21 cellular contexts compared by ENCODE assay signal in the genomic region with DNA sequence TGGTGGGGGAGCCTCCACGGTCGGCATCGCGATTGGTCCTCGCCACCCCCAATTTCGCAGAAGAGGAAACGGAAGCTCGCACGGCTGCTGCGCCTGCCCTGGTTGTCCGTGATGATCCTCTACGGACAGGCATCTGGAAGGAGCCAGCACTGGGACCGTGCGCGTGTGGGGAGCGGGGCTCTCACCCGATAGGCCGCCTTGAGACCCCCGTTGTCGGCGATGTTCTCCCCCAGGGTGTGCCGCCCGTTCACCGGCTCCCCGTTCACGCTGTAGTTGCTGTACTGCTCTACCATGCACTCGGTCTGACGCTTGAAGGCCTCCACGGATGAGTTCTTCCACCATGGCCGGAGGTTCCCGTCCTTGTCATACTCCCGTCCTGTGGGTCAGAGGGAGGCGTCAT.
"Had no signal": no experiment of that assay in that cellular context is flagged by ENCODE, and none has a peak within 500 bp of the region (broad histone marks: within the 10 kb centered on the region; RNA-seq: fewer than 3 reads in every experiment).

No MANE protein-coding gene starts in this region.

- H3K27ac Mint-ChIP-seq: activated CD4-positive, alpha-beta T cell treated with anti-CD3 and anti-CD28 coated beads, Interleukin-2, amount 10 ng/mL, durations not matched to agents 24 days and 14 days; immature natural killer cell; T-helper 1 cell treated with Interleukin-12 subunit alpha and Interleukin-12 subunit beta and Interleukin-4 antibody, amounts not matched to agents 30 μg/mL and 1 μg/mL, for 36 hours had no signal

- H3K9ac ChIP-seq: parathyroid adenoma had no signal

- H3K4me1 Mint-ChIP-seq: activated CD4-positive, alpha-beta T cell treated with anti-CD3 and anti-CD28 coated beads, Interleukin-2, amount 10 ng/mL, durations not matched to agents 24 days and 14 days; immature natural killer cell had no signal

- H3K4me3 Mint-ChIP-seq: activated CD4-positive, alpha-beta memory T cell treated with anti-CD3 and anti-CD28 coated beads for 36 hours; activated CD4-positive, alpha-beta T cell treated with anti-CD3 and anti-CD28 coated beads, Interleukin-2, amount 10 ng/mL, durations not matched to agents 24 days and 14 days; immature natural killer cell; naive thymus-derived CD4-positive, alpha-beta T cell; T-helper 1 cell treated with Interleukin-12 subunit alpha and Interleukin-12 subunit beta and Interleukin-4 antibody, amounts not matched to agents 30 μg/mL and 1 μg/mL, for 36 hours had no signal

- H3K27me3 Mint-ChIP-seq: activated CD4-positive, alpha-beta memory T cell treated with anti-CD3 and anti-CD28 coated beads for 36 hours; activated CD4-positive, alpha-beta T cell treated with anti-CD3 and anti-CD28 coated beads, Interleukin-2, amount 10 ng/mL, durations not matched to agents 24 days and 14 days; naive thymus-derived CD4-positive, alpha-beta T cell had no signal

- H3K27ac ChIP-seq: breast epithelium, gastroesophageal sphincter, parathyroid adenoma, psoas muscle, tibial nerve had no signal

- H3K79me2 ChIP-seq: parathyroid adenoma had no signal

- H2AFZ ChIP-seq: parathyroid adenoma had no signal

- DNase-seq: activated CD4-positive, alpha-beta memory T cell treated with anti-CD3 and anti-CD28 coated beads for 36 hours; activated CD4-positive, alpha-beta T cell treated with anti-CD3 and anti-CD28 coated beads, Interleukin-2, amount 10 ng/mL, durations not matched to agents 24 days and 14 days; activated CD4-positive, CD25-positive, alpha-beta regulatory T cell treated with anti-CD3 and anti-CD28 coated beads, Interleukin-2, amount 50 U/mL, for 72 hours; activated CD8-positive, alpha-beta memory T cell treated with anti-CD3 and anti-CD28 coated beads, Interleukin-2, amount 50 U/mL, for 4 hours; activated naive CD4-positive, alpha-beta T cell; activated T-cell treated with anti-CD3 and anti-CD28 coated beads, Interleukin-2, amount 50 U/mL, for 48 hours; central memory CD4-positive, alpha-beta T cell; hippocampal formation; immature natural killer cell; midbrain; naive thymus-derived CD4-positive, alpha-beta T cell; occipital lobe; psoas muscle; stimulated activated CD4-positive, alpha-beta T cell treated with anti-CD3 and anti-CD28 coated beads, Interleukin-15, amount 100 ng/mL, for 24 hours; stimulated activated CD4-positive, alpha-beta T cell treated with anti-CD3 and anti-CD28 coated beads, Interleukin-2, amount 100 ng/mL, for 24 hours; stimulated activated naive CD4-positive, alpha-beta T cell treated with Interleukin-2 at 50 U/mL for 16 hours had no signal

- H3K9me3 ChIP-seq: breast epithelium, gastroesophageal sphincter, psoas muscle, tibial nerve had no signal

- ATAC-seq: gastroesophageal sphincter; naive thymus-derived CD4-positive, alpha-beta T cell; psoas muscle had no signal

- H3K9me3 Mint-ChIP-seq: activated CD4-positive, alpha-beta memory T cell treated with anti-CD3 and anti-CD28 coated beads for 36 hours; activated CD4-positive, alpha-beta T cell treated with anti-CD3 and anti-CD28 coated beads, Interleukin-2, amount 10 ng/mL, durations not matched to agents 24 days and 14 days; immature natural killer cell; naive thymus-derived CD4-positive, alpha-beta T cell; T-helper 1 cell treated with Interleukin-12 subunit alpha and Interleukin-12 subunit beta and Interleukin-4 antibody, amounts not matched to agents 30 μg/mL and 1 μg/mL, for 36 hours had no signal

- H3K4me3 ChIP-seq: breast epithelium, gastroesophageal sphincter, psoas muscle, tibial nerve had no signal

- H3K4me1 ChIP-seq: breast epithelium, parathyroid adenoma, psoas muscle, tibial nerve had no signal

- H3K27me3 ChIP-seq: breast epithelium, gastroesophageal sphincter, tibial nerve had no signal
